ENCODE assay signal across 1 cellular context in genomic region chr12:88553941-88554658, GRCh38.
TF ChIP-seq lines count a peak whose summit lies in the region.

No MANE protein-coding gene starts in this region.

TF ChIP-seq in HEK293, 187 proteins besides CTCF, POLR2A, EP300 and RAD21 (continued from another document and continues in another):
- TF ChIP-seq KLF17 (tag by site-specific recombination; IDR thresholded peaks at IDR 0.05) (no peak), ZNF837 (tag by site-specific recombination; IDR thresholded peaks at IDR 0.05) (no peak), ZNF214 (tag by site-specific recombination; IDR thresholded peaks at IDR 0.05; ENCODE audit: borderline replicate concordance) (no peak), ZNF548 (tag by site-specific recombination; IDR thresholded peaks at IDR 0.05) (no peak), ZNF16 (tag by site-specific recombination; IDR thresholded peaks at IDR 0.05; ENCODE audit: low read depth) (no peak), ZSCAN16 (tag by site-specific recombination; IDR thresholded peaks at IDR 0.05) (0 out of 2 replicates have a peak, but pooled peaks have one; percentile 56), ZNF223 (tag by site-specific recombination; IDR thresholded peaks at IDR 0.05) (no peak), GLI2 (tag by site-specific recombination; IDR thresholded peaks at IDR 0.05; ENCODE audit: borderline replicate concordance, low read depth) (no peak; the same call in 1 of the 2 replicates), ZNF639 (tag by site-specific recombination; IDR thresholded peaks at IDR 0.05) (no peak), ZSCAN5A (tag by site-specific recombination; IDR thresholded peaks at IDR 0.05) (no peak), KLF8 (tag by site-specific recombination; IDR thresholded peaks at IDR 0.05) (0 out of 2 replicates have a peak, but pooled peaks have one; percentile 38), ZNF138 (tag by site-specific recombination; IDR thresholded peaks at IDR 0.05; ENCODE audit: borderline replicate concordance) (no peak), ZNF777 (tag by site-specific recombination; IDR thresholded peaks at IDR 0.05; ENCODE audit: borderline replicate concordance) (no peak), KLF16 (tag by site-specific recombination; IDR thresholded peaks at IDR 0.05) (no peak), ZNF555 (tag by site-specific recombination; conservative IDR thresholded peaks at IDR 0.05) (no peak), ZNF488 (tag by site-specific recombination; IDR thresholded peaks at IDR 0.05) (no peak), ZNF423 (tag by site-specific recombination; IDR thresholded peaks at IDR 0.05) (no peak), ZNF704 (tag by site-specific recombination; IDR thresholded peaks at IDR 0.05) (no peak), HIC1 (tag by site-specific recombination; IDR thresholded peaks at IDR 0.05) (no peak), OSR2 (tag by site-specific recombination; IDR thresholded peaks at IDR 0.05) (peak; percentile 70), ZNF2 (tag by site-specific recombination; IDR thresholded peaks at IDR 0.05) (peak; percentile 32; the same call in 1 of the 2 replicates), ZXDB (tag by site-specific recombination; IDR thresholded peaks at IDR 0.05) (peak; percentile 70), HOXD13 (CRISPR knock-in tag; IDR thresholded peaks at IDR 0.05; ENCODE audit: borderline replicate concordance) (no peak), ZNF132 (tag by site-specific recombination; IDR thresholded peaks at IDR 0.05; ENCODE audit: borderline replicate concordance) (no peak), PRDM6 (tag by site-specific recombination; IDR thresholded peaks at IDR 0.05) (peak; percentile 92), ZNF18 (tag by site-specific recombination; IDR thresholded peaks at IDR 0.05) (peak; percentile 15; the same call in 1 of the 2 replicates), KLF10 (tag by site-specific recombination; IDR thresholded peaks at IDR 0.05) (peak; percentile 37; the same call in 1 of the 2 replicates), PATZ1 (tag by site-specific recombination; IDR thresholded peaks at IDR 0.05) (no peak), SP7 (tag by site-specific recombination; IDR thresholded peaks at IDR 0.05) (peak; percentile 46; the same call in 1 of the 2 replicates), ZBTB49 (tag by site-specific recombination; IDR thresholded peaks at IDR 0.05; ENCODE audit: low read depth) (no peak), GFI1B (tag by site-specific recombination; IDR thresholded peaks at IDR 0.05) (no peak), ZNF610 (tag by site-specific recombination; IDR thresholded peaks at IDR 0.05; ENCODE audit: borderline replicate concordance) (peak; percentile 26; the same call in 1 of the 2 replicates), ZNF544 (tag by site-specific recombination; IDR thresholded peaks at IDR 0.05) (no peak), ZNF174 (tag by site-specific recombination; IDR thresholded peaks at IDR 0.05) (no peak), ZNF791 (tag by site-specific recombination; IDR thresholded peaks at IDR 0.05) (no peak), EGR2 (tag by site-specific recombination; IDR thresholded peaks at IDR 0.05; ENCODE audit: low read depth) (no peak), SP3 (tag by site-specific recombination; IDR thresholded peaks at IDR 0.05) (no peak), MZF1 (tag by site-specific recombination; IDR thresholded peaks at IDR 0.05; ENCODE audit: borderline replicate concordance) (no peak), ZNF398 (tag by site-specific recombination; IDR thresholded peaks at IDR 0.05) (no peak), INSM2 (tag by site-specific recombination; IDR thresholded peaks at IDR 0.05) (peak; percentile 70; the same call in 1 of the 2 replicates), TRIM28 (IDR thresholded peaks at IDR 0.05; ENCODE audit: borderline replicate concordance, low read length) (peak; percentile 91)
